8 cellular contexts compared by ENCODE assay signal in the genomic region with DNA sequence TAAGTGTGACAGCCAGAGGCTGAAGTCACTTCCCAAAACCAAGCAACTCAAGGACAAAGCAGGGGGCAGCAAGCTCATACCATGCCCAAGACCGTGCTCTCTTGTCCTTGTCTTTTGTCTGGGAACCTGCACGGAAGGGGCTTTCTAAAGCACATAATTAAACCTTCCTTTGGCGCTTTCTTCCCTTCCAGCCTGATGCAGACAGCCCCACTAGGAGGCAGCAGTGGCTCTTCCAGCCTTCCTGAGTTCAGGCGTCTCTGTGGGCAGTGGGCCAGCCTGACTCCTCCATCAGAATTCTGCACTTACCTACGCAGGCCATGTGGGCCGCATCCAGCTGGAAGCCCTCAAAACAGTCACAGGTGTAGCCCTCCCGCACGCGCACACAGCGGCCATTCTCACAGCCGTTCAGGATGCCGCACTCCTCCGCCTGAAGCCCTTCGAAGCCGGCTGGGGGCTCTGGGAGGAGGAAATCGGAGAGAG.
A peak's percentile ranks its signal among the peaks of the same experiment; 100 is the strongest.
DNase-seq lines count a peak whose midpoint lies in the region; ATAC-seq lines count a peak whose summit lies in the region.

No MANE protein-coding gene starts in this region.

- DNase-seq in DMS79 treated with DMSO at 0.1 percent for 48 hours (lab: John Stamatoyannopoulos, UW), result peak; percentile 38
- no peak for DNase-seq in DMS79 (lab: John Stamatoyannopoulos, UW)
- DNase-seq in NCI-H524 (lab: John Stamatoyannopoulos, UW), result peak; percentile 79 to 89
- DNase-seq in ecto neural progenitor cell (ENCODE audit: low spot score), result peak; percentile 78
- peak; percentile 82 for DNase-seq in medulla oblongata (ENCODE audit: extremely low spot score)
- DNase-seq in HPDE6-E6E7 (ENCODE audit: extremely low spot score), result no peak

- no peak for ATAC-seq in GM18870 (IDR thresholded peaks at IDR 0.05; ENCODE audit: unreplicated experiment)
- ATAC-seq in HG03354 (IDR thresholded peaks at IDR 0.05; ENCODE audit: poor library complexity, severe bottlenecking, unreplicated experiment), result no peak

Comparison
In these comparisons a context has a peak if more than half of its experiments do, and no peak if none do; other contexts are left out.
1. DNase-seq: peak in DMS79 treated with DMSO at 0.1 percent for 48 hours (single experiment), NCI-H524 (2 of 2), ecto neural progenitor cell (single experiment) and medulla oblongata (single experiment); none in DMS79 (single experiment) and HPDE6-E6E7 (single experiment).